Comparison of ENCODE assay signal across 1 cellular context in the genomic region with DNA sequence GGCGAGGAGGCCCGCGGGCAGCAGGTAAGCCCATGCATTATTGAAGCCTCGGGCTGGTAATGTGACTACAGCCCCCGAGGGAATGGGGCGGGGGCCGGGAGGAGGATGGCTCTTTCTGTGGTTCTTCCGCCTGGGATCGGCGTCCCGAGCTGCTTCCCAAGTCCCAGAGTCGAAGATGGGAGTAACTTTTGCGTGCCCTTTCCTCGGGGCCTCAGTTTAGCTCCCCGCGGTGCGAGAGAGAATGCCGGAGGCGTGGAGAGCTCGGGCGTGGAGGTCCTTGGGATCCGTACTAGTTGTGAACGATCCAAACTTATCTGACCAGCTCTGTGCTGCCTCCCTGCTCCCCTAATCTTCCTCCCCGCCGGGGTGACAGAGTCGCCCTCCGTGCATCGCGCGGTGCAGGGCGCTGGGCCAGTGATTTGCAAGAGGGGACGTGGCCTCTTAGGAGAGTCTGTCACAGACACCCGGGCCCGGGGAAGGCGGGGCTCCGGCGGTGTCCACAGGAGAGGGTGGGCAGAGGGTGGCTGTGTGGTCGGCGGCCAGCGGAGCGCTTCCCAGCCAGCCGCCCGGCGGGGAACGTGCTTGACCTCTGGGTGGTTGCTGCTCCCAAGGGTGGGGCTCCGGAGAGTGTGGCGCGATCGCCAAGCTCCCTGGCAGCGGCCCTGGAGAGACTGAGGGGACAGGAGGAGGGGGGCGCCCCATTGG.
TF ChIP-seq lines count a peak whose summit lies in the region.

No MANE protein-coding gene starts in this region.

TF ChIP-seq in HepG2, 621 proteins besides CTCF, POLR2A, EP300 and RAD21 (continued from another document and continues in another):
- TF ChIP-seq ZBED4 (CRISPR knock-in tag; IDR thresholded peaks at IDR 0.05; ENCODE audit: borderline replicate concordance) (no peak; the same call in 1 of the 2 replicates), ZNF547 (CRISPR knock-in tag; IDR thresholded peaks at IDR 0.05) (peak; percentile 25; the same call in 1 of the 2 replicates), ZBTB10 (CRISPR knock-in tag; IDR thresholded peaks at IDR 0.05; ENCODE audit: borderline replicate concordance) (no peak; the same call in 1 of the 2 replicates), PLRG1 (conservative IDR thresholded peaks at IDR 0.05) (no peak), MTA1 (CRISPR knock-in tag; IDR thresholded peaks at IDR 0.05; ENCODE audit: borderline replicate concordance) (peak; percentile 81; the same call in 1 of the 2 replicates), PLSCR1 (CRISPR knock-in tag; IDR thresholded peaks at IDR 0.05; ENCODE audit: borderline replicate concordance) (no peak), ZNF343 (CRISPR knock-in tag; IDR thresholded peaks at IDR 0.05) (peak; percentile 72; the same call in 1 of the 2 replicates), SIN3A (IDR thresholded peaks at IDR 0.05; ENCODE audit: borderline replicate concordance, low read depth, low read length) (peak; percentile 16; the same call in 1 of the 2 replicates), NFATC3 (CRISPR knock-in tag; IDR thresholded peaks at IDR 0.05) (no peak), NFE2L1 (CRISPR knock-in tag; IDR thresholded peaks at IDR 0.05; ENCODE audit: borderline replicate concordance) (no peak), ZNF142 (CRISPR knock-in tag; IDR thresholded peaks at IDR 0.05) (0 out of 2 replicates have a peak, but pooled peaks have one; percentile 24), ZNF660 (CRISPR knock-in tag; IDR thresholded peaks at IDR 0.05; ENCODE audit: borderline replicate concordance, low read depth) (0 out of 2 replicates have a peak, but pooled peaks have one; percentile 64), ZNF7 (CRISPR knock-in tag; IDR thresholded peaks at IDR 0.05) (no peak), MNT (IDR thresholded peaks at IDR 0.05) (no peak), ZNF713 (CRISPR knock-in tag; IDR thresholded peaks at IDR 0.05) (peak; percentile 56; the same call in 1 of the 2 replicates), ZBTB3 (CRISPR knock-in tag; IDR thresholded peaks at IDR 0.05; ENCODE audit: borderline replicate concordance, low read depth) (no peak), ZNF337 (CRISPR knock-in tag; IDR thresholded peaks at IDR 0.05; ENCODE audit: borderline replicate concordance, low read depth) (no peak), CENPT (CRISPR knock-in tag; IDR thresholded peaks at IDR 0.05; ENCODE audit: low read depth) (no peak), ZNF720 (CRISPR knock-in tag; IDR thresholded peaks at IDR 0.05) (no peak), ZNF501 (CRISPR knock-in tag; IDR thresholded peaks at IDR 0.05) (peak; percentile 43; the same call in 1 of the 2 replicates), SSRP1 (CRISPR knock-in tag; IDR thresholded peaks at IDR 0.05) (no peak), SP4 (CRISPR knock-in tag; IDR thresholded peaks at IDR 0.05) (peak; percentile 63)
- TF ChIP-seq, protein P1, sequence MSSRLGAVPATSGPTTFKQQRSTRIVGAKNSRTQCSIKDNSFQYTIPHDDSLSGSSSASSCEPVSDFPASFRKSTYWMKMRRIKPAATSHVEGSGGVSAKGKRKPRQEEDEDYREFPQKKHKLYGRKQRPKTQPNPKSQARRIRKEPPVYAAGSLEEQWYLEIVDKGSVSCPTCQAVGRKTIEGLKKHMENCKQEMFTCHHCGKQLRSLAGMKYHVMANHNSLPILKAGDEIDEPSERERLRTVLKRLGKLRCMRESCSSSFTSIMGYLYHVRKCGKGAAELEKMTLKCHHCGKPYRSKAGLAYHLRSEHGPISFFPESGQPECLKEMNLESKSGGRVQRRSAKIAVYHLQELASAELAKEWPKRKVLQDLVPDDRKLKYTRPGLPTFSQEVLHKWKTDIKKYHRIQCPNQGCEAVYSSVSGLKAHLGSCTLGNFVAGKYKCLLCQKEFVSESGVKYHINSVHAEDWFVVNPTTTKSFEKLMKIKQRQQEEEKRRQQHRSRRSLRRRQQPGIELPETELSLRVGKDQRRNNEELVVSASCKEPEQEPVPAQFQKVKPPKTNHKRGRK (CRISPR knock-in tag; IDR thresholded peaks at IDR 0.05): no peak; the same call in 1 of the 2 replicates
- TF ChIP-seq, protein P2, sequence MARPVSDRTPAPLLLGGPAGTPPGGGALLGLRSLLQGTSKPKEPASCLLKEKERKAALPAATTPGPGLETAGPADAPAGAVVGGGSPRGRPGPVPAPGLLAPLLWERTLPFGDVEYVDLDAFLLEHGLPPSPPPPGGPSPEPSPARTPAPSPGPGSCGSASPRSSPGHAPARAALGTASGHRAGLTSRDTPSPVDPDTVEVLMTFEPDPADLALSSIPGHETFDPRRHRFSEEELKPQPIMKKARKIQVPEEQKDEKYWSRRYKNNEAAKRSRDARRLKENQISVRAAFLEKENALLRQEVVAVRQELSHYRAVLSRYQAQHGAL (CRISPR knock-in tag; IDR thresholded peaks at IDR 0.05; ENCODE audit: not compliant biosample characterization): peak; percentile 61
- TF ChIP-seq, protein P3, sequence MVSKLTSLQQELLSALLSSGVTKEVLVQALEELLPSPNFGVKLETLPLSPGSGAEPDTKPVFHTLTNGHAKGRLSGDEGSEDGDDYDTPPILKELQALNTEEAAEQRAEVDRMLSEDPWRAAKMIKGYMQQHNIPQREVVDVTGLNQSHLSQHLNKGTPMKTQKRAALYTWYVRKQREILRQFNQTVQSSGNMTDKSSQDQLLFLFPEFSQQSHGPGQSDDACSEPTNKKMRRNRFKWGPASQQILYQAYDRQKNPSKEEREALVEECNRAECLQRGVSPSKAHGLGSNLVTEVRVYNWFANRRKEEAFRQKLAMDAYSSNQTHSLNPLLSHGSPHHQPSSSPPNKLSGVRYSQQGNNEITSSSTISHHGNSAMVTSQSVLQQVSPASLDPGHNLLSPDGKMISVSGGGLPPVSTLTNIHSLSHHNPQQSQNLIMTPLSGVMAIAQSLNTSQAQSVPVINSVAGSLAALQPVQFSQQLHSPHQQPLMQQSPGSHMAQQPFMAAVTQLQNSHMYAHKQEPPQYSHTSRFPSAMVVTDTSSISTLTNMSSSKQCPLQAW (CRISPR knock-in tag; IDR thresholded peaks at IDR 0.05): peak; percentile 68
- TF ChIP-seq, protein P4, sequence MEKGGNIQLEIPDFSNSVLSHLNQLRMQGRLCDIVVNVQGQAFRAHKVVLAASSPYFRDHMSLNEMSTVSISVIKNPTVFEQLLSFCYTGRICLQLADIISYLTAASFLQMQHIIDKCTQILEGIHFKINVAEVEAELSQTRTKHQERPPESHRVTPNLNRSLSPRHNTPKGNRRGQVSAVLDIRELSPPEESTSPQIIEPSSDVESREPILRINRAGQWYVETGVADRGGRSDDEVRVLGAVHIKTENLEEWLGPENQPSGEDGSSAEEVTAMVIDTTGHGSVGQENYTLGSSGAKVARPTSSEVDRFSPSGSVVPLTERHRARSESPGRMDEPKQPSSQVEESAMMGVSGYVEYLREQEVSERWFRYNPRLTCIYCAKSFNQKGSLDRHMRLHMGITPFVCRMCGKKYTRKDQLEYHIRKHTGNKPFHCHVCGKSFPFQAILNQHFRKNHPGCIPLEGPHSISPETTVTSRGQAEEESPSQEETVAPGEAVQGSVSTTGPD (CRISPR knock-in tag; IDR thresholded peaks at IDR 0.05): peak; percentile 89
